ENCODE assay signal across 8 cellular contexts in the genomic region with DNA sequence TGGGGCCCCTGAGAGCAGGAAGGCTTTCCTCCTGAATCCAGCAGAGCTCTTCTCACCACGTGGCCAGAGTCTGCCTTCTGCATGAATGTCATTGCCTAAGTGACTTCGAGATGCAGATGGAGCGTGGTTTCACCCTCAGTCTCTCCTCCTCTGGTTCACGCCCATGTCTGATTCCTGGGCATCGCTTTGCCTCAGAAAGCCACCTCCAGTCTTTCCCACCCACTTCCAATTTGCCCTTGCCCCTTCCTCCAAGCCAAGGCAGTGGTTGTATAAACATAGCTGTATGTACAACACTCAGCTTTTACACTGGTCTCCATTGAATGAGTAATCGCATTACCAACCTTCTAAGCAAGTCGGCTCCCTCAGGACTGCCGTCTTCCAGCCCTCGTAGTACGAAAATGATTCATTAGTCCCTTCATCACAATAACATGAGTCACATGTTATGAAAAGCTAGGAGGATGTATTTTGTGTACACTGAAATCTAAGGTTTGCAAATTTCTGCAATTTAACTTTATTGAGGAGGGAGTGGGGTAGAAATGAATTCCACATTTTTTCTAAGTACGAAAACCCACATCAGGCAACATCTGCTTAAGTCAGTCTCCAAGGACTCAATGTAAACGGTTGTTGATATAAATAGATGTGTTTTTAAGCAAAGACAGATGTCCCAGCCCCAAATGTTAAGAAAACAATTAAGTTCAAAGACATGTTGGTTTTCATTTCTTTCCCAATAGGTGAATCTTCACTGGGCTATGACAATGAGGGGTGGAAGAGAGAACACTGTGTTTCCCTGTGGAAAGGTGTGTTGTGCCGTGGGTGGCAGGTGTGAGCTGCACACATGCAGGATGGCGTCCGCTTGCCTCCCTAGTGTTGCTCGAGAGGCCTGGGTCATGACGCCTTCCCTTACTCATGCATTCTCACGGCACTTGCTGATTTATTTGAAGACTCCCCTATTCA.
DNase-seq lines count a peak whose midpoint lies in the region; ATAC-seq lines count a peak whose summit lies in the region.

No MANE protein-coding gene starts in this region.

- ATAC-seq in GM21723 (IDR thresholded peaks at IDR 0.05; ENCODE audit: unreplicated experiment), result no peak
- ATAC-seq in HG03520 (IDR thresholded peaks at IDR 0.05; ENCODE audit: unreplicated experiment), result no peak

- peak overlapping the region; percentile 46; the same call in 1 of the 2 replicates for H3K4me3 ChIP-seq in ACC112 (ENCODE audit: low read depth, low read length)

- H3K79me2 ChIP-seq in ACC112 (ENCODE audit: control insufficient read depth, insufficient read depth, low read length, unreplicated experiment), result no peaks in the 10 kb centered on the region

- H2AFZ ChIP-seq in ACC112 (ENCODE audit: low read length, unreplicated experiment), result peak overlapping the region; percentile 75

- H3K27me3 ChIP-seq in ACC112 (ENCODE audit: insufficient read depth, low read length), result no peaks in the 10 kb centered on the region

- peak overlapping the region; percentile 79 for H3K27ac ChIP-seq in ACC112 (ENCODE audit: low read depth, low read length)

- peaks cover 30% of the 10 kb centered on the region for H3K4me1 ChIP-seq in ACC112 (ENCODE audit: control insufficient read depth, insufficient read depth, low read length, unreplicated experiment)

- peak; percentile 26 for DNase-seq in GOT3 (lab: John Stamatoyannopoulos, UW)
- peak; percentile 97 for DNase-seq in amniotic epithelial cell (ENCODE audit: low read depth)
- peak; percentile 94 for DNase-seq in kidney tubule cell (ENCODE audit: low spot score)
- no peak for DNase-seq in NCI-H524 (lab: John Stamatoyannopoulos, UW)
- no peak for DNase-seq in activated CD4-positive, alpha-beta T cell treated with anti-CD3 and anti-CD28 coated beads for 4 hours

- no peaks in the 10 kb centered on the region for H3K36me3 ChIP-seq in ACC112 (ENCODE audit: insufficient read depth, low read length)

Comparison
In these comparisons a context has a peak if more than half of its experiments do, and no peak if none do; other contexts are left out.
1. DNase-seq: peak in GOT3 (single experiment), amniotic epithelial cell (single experiment) and kidney tubule cell (single experiment); none in NCI-H524 (0 of 2) and activated CD4-positive, alpha-beta T cell treated with anti-CD3 and anti-CD28 coated beads for 4 hours (0 of 2).